1 cellular context compared by ENCODE assay signal in the genomic region with DNA sequence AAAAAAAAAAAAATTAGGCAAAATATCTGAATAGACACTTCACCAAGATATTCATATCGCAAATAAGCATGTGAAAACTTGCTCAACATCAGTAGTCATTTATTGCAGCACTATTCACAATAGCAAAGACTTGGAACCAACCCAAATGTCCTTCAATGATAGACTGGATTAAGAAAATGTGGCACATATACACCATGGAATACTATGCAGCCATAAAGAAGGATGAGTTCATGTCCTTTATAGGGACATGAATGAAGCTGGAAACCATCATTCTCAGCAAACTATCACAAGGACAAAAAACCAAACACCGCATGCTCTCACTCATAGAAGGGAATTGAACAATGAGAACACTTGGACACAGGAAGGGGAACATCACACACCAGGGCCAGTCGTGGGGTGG. TPM values are rescaled to one million over a fixed set of nuclear protein-coding genes. Genes with fewer than 3 reads are reported as not detected.
"Had no signal": no experiment of that assay in that cellular context is flagged by ENCODE, and none has a peak within 500 bp of the region (broad histone marks: within the 10 kb centered on the region; RNA-seq: fewer than 3 reads in every experiment).

No MANE protein-coding gene starts in this region.

RNA-seq across cellular contexts. Expression of gene CADM1, which starts 29.9 kb away (rescaled TPM):
- total RNA-seq: naive thymus-derived CD8-positive, alpha-beta T cell had no signal
